In genomic region chr17:18964018-18964351, GRCh38 we compare ENCODE assay signal across 1 cellular context.
A peak's percentile ranks its signal among the peaks of the same experiment; 100 is the strongest.
TF ChIP-seq lines count a peak whose summit lies in the region.

No MANE protein-coding gene starts in this region.

TF ChIP-seq in HepG2, 621 proteins besides CTCF, POLR2A, EP300 and RAD21 (continued from another document):
- TF ChIP-seq, protein P1, sequence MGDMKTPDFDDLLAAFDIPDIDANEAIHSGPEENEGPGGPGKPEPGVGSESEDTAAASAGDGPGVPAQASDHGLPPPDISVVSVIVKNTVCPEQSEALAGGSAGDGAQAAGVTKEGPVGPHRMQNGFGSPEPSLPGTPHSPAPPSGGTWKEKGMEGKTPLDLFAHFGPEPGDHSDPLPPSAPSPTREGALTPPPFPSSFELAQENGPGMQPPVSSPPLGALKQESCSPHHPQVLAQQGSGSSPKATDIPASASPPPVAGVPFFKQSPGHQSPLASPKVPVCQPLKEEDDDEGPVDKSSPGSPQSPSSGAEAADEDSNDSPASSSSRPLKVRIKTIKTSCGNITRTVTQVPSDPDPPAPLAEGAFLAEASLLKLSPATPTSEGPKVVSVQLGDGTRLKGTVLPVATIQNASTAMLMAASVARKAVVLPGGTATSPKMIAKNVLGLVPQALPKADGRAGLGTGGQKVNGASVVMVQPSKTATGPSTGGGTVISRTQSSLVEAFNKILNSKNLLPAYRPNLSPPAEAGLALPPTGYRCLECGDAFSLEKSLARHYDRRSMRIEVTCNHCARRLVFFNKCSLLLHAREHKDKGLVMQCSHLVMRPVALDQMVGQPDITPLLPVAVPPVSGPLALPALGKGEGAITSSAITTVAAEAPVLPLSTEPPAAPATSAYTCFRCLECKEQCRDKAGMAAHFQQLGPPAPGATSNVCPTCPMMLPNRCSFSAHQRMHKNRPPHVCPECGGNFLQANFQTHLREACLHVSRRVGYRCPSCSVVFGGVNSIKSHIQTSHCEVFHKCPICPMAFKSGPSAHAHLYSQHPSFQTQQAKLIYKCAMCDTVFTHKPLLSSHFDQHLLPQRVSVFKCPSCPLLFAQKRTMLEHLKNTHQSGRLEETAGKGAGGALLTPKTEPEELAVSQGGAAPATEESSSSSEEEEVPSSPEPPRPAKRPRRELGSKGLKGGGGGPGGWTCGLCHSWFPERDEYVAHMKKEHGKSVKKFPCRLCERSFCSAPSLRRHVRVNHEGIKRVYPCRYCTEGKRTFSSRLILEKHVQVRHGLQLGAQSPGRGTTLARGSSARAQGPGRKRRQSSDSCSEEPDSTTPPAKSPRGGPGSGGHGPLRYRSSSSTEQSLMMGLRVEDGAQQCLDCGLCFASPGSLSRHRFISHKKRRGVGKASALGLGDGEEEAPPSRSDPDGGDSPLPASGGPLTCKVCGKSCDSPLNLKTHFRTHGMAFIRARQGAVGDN (CRISPR knock-in tag; IDR thresholded peaks at IDR 0.05), result peak; percentile 58
- TF ChIP-seq KDM1A (CRISPR knock-in tag; IDR thresholded peaks at IDR 0.05), result 0 out of 2 replicates have a peak, but pooled peaks have one; percentile 26
- TF ChIP-seq, protein P2, sequence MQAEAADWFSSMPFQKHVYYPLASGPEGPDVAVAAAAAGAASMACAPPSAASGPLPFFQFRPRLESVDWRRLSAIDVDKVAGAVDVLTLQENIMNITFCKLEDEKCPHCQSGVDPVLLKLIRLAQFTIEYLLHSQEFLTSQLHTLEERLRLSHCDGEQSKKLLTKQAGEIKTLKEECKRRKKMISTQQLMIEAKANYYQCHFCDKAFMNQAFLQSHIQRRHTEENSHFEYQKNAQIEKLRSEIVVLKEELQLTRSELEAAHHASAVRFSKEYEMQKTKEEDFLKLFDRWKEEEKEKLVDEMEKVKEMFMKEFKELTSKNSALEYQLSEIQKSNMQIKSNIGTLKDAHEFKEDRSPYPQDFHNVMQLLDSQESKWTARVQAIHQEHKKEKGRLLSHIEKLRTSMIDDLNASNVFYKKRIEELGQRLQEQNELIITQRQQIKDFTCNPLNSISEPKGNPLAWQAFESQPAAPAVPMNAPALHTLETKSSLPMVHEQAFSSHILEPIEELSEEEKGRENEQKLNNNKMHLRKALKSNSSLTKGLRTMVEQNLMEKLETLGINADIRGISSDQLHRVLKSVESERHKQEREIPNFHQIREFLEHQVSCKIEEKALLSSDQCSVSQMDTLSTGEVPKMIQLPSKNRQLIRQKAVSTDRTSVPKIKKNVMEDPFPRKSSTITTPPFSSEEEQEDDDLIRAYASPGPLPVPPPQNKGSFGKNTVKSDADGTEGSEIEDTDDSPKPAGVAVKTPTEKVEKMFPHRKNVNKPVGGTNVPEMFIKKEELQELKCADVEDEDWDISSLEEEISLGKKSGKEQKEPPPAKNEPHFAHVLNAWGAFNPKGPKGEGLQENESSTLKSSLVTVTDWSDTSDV (CRISPR knock-in tag; IDR thresholded peaks at IDR 0.05), result no peak
- TF ChIP-seq EED (CRISPR knock-in tag; IDR thresholded peaks at IDR 0.05), result no peak
- no peak for TF ChIP-seq ZNF34 (CRISPR knock-in tag; IDR thresholded peaks at IDR 0.05; ENCODE audit: borderline replicate concordance)
- TF ChIP-seq TFE3 (CRISPR knock-in tag; IDR thresholded peaks at IDR 0.05), result no peak
- TF ChIP-seq, protein P3, sequence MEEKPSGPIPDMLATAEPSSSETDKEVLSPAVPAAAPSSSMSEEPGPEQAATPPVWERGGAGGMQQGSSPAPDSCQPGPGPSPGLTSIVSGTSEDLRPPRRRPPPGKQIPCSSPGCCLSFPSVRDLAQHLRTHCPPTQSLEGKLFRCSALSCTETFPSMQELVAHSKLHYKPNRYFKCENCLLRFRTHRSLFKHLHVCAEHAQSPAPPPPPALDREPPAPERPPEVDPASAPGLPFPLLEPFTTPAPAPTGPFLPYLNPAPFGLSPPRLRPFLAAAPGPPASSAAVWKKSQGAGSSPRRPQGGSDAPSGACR (CRISPR knock-in tag; IDR thresholded peaks at IDR 0.05), result 0 out of 2 replicates have a peak, but pooled peaks have one; percentile 43
- no peak for TF ChIP-seq HNRNPL (IDR thresholded peaks at IDR 0.05; ENCODE audit: low read depth, low read length)
- TF ChIP-seq, protein P4, sequence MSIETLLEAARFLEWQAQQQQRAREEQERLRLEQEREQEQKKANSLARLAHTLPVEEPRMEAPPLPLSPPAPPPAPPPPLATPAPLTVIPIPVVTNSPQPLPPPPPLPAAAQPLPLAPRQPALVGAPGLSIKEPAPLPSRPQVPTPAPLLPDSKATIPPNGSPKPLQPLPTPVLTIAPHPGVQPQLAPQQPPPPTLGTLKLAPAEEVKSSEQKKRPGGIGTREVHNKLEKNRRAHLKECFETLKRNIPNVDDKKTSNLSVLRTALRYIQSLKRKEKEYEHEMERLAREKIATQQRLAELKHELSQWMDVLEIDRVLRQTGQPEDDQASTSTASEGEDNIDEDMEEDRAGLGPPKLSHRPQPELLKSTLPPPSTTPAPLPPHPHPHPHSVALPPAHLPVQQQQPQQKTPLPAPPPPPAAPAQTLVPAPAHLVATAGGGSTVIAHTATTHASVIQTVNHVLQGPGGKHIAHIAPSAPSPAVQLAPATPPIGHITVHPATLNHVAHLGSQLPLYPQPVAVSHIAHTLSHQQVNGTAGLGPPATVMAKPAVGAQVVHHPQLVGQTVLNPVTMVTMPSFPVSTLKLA (IDR thresholded peaks at IDR 0.05), result peak; percentile 32; the same call in 1 of the 2 replicates
- TF ChIP-seq MLX (CRISPR knock-in tag; IDR thresholded peaks at IDR 0.05), result no peak
- TF ChIP-seq ZMYM3 (CRISPR knock-in tag; IDR thresholded peaks at IDR 0.05), result peak; percentile 9
- no peak for TF ChIP-seq SMARCE1 (IDR thresholded peaks at IDR 0.05; ENCODE audit: borderline replicate concordance)
- TF ChIP-seq ZFX (CRISPR knock-in tag; IDR thresholded peaks at IDR 0.05; ENCODE audit: low read depth), result no peak
